14 cellular contexts compared by ENCODE assay signal in genomic region chr1:16397095-16397494, GRCh38. TPM values are rescaled to one million over a fixed set of nuclear protein-coding genes. Genes with fewer than 3 reads are reported as not detected.
A peak's percentile ranks its signal among the peaks of the same experiment; 100 is the strongest.
DNase-seq lines count a peak whose midpoint lies in the region; ATAC-seq and TF ChIP-seq lines count a peak whose summit lies in the region.
"Had no signal": no experiment of that assay in that cellular context is flagged by ENCODE, and none has a peak within 500 bp of the region (broad histone marks: within the 10 kb centered on the region; RNA-seq: fewer than 3 reads in every experiment).

No MANE protein-coding gene starts in this region.

- TF ChIP-seq EP300 in suprapubic skin (IDR thresholded peaks at IDR 0.05): no peak

- no peak for TF ChIP-seq POLR2A in suprapubic skin (IDR thresholded peaks at IDR 0.05)

- no peak for DNase-seq in stimulated activated naive CD8-positive, alpha-beta T cell treated with anti-CD3 and anti-CD28 coated beads, Interleukin-15, Interleukin-2, amounts not matched to agents 100 U/mL and 50 U/mL, for 24 hours
- DNase-seq in WERI-Rb-1 (no peak), lower lobe of right lung (no peak), NCI-H82 (lab: John Stamatoyannopoulos, UW) (no peak), suprapubic skin (ENCODE audit: low spot score in 2 of 2) (no peak), left ventricle myocardium superior (no peak)
- DNase-seq: activated CD4-positive, alpha-beta T cell treated with anti-CD3 and anti-CD28 coated beads, Interleukin-2, amount 50 U/mL, for 48 hours; activated gamma-delta T cell; effector memory CD4-positive, alpha-beta T cell; NK-92 treated with Interleukin-12 subunit alpha and Interleukin-12 subunit beta, amount 100 ng/mL, for 24 hours; stimulated activated CD4-positive, alpha-beta T cell treated with anti-CD3 and anti-CD28 coated beads, Interleukin-12 subunit alpha, Interleukin-12 subunit beta, amount 100 ng/mL, for 4 hours had no signal

- H3K9me3 ChIP-seq in WERI-Rb-1 (ENCODE audit: severe bottlenecking): no peaks in the 10 kb centered on the region
- H3K9me3 ChIP-seq in lower lobe of right lung: no peaks in the 10 kb centered on the region
- no peaks in the 10 kb centered on the region for H3K9me3 ChIP-seq in suprapubic skin

- H3K36me3 Mint-ChIP-seq in stimulated activated naive CD8-positive, alpha-beta T cell treated with anti-CD3 and anti-CD28 coated beads, Interleukin-15, Interleukin-2, amounts not matched to agents 100 ng/mL and 50 ng/mL, for 24 hours (ENCODE audit: low read depth): peaks cover 50% of the 10 kb centered on the region

- no peaks in the 10 kb centered on the region for H3K27me3 Mint-ChIP-seq in stimulated activated naive CD8-positive, alpha-beta T cell treated with anti-CD3 and anti-CD28 coated beads, Interleukin-15, Interleukin-2, amounts not matched to agents 100 ng/mL and 50 ng/mL, for 24 hours

- H3K4me3 ChIP-seq in WERI-Rb-1 (ENCODE audit: low read depth, low read length) (no peak overlapping the region), lower lobe of right lung (no peak overlapping the region), suprapubic skin (no peak overlapping the region)

- no peaks in the 10 kb centered on the region for H3K9me3 Mint-ChIP-seq in stimulated activated naive CD8-positive, alpha-beta T cell treated with anti-CD3 and anti-CD28 coated beads, Interleukin-15, Interleukin-2, amounts not matched to agents 100 ng/mL and 50 ng/mL, for 24 hours

- ATAC-seq in stimulated activated naive CD8-positive, alpha-beta T cell treated with anti-CD3 and anti-CD28 coated beads, Interleukin-15, Interleukin-2, amounts not matched to agents 100 U/mL and 50 U/mL, for 24 hours: no peak
- ATAC-seq in lower lobe of right lung (no peak), left ventricle myocardium superior (no peak), GM18909 (IDR thresholded peaks at IDR 0.05; ENCODE audit: poor library complexity, unreplicated experiment) (no peak)
- ATAC-seq: Right ventricle myocardium inferior had no signal

- peaks cover 23% of the 10 kb centered on the region for H3K4me1 ChIP-seq in lower lobe of right lung
- peaks cover 35% of the 10 kb centered on the region for H3K4me1 ChIP-seq in suprapubic skin

- 66% methylated on average over 6 of the region's 6 CpGs for WGBS in suprapubic skin

- no peaks in the 10 kb centered on the region for H3K27me3 ChIP-seq in WERI-Rb-1 (ENCODE audit: insufficient read depth, low read depth, severe bottlenecking)
- no peaks in the 10 kb centered on the region for H3K27me3 ChIP-seq in lower lobe of right lung (ENCODE audit: low read depth)
- H3K27me3 ChIP-seq in suprapubic skin: no peaks in the 10 kb centered on the region

- peaks cover 38% of the 10 kb centered on the region for H3K4me1 Mint-ChIP-seq in stimulated activated naive CD8-positive, alpha-beta T cell treated with anti-CD3 and anti-CD28 coated beads, Interleukin-15, Interleukin-2, amounts not matched to agents 100 ng/mL and 50 ng/mL, for 24 hours (ENCODE audit: low read depth)

- peak overlapping the region; percentile 15; the same call in 1 of the 2 replicates for H3K27ac ChIP-seq in WERI-Rb-1
- H3K27ac ChIP-seq in lower lobe of right lung: peak overlapping the region; percentile 11
- H3K27ac ChIP-seq in suprapubic skin: no peak overlapping the region

- H3K4me3 Mint-ChIP-seq in stimulated activated naive CD8-positive, alpha-beta T cell treated with anti-CD3 and anti-CD28 coated beads, Interleukin-15, Interleukin-2, amounts not matched to agents 100 ng/mL and 50 ng/mL, for 24 hours: no peak overlapping the region

- H3K36me3 ChIP-seq in WERI-Rb-1 (peaks cover 51% of the 10 kb centered on the region), lower lobe of right lung (peaks cover 69% of the 10 kb centered on the region), suprapubic skin (peaks cover 55% of the 10 kb centered on the region)

- intact Hi-C loops in lower lobe of right lung (cut with DNase I): no loop called here
- intact Hi-C loops in left ventricle myocardium superior (cut with micrococcal nuclease): no loop called here

- peak overlapping the region; percentile 79 for H3K27ac Mint-ChIP-seq in stimulated activated naive CD8-positive, alpha-beta T cell treated with anti-CD3 and anti-CD28 coated beads, Interleukin-15, Interleukin-2, amounts not matched to agents 100 ng/mL and 50 ng/mL, for 24 hours

- no peak for TF ChIP-seq CTCF in WERI-Rb-1 (IDR thresholded peaks at IDR 0.05; ENCODE audit: low read depth, low read length)
- TF ChIP-seq CTCF in lower lobe of right lung (IDR thresholded peaks at IDR 0.05): no peak
- no peak for TF ChIP-seq CTCF in suprapubic skin (IDR thresholded peaks at IDR 0.05)

RNA-seq across cellular contexts. Expression of gene SZRD1, which starts 30.1 kb away (rescaled TPM):
- 111 TPM for total RNA-seq in lower lobe of right lung
- 10 to 100 TPM; 48.0 to 59.5 (median 58.0) TPM for total RNA-seq in suprapubic skin
- 109 TPM for total RNA-seq in left ventricle myocardium superior

RNA-seq across cellular contexts. Expression of gene SPATA21, which starts 40.1 kb away (rescaled TPM):
- total RNA-seq in lower lobe of right lung (not detected), suprapubic skin (not detected), left ventricle myocardium superior (not detected)
- total RNA-seq: Right ventricle myocardium inferior had no signal

RNA-seq across cellular contexts. Expression of gene NECAP2, which starts 43.4 kb away (rescaled TPM):
- total RNA-seq in lower lobe of right lung: 97.7 TPM
- total RNA-seq in suprapubic skin: 100 to 1,000 TPM in 1 of 4 donors, 10 to 100 TPM in 3; 71.4 to 100 (median 80.6) TPM
- total RNA-seq in left ventricle myocardium superior: 13.7 TPM

RNA-seq across cellular contexts. Expression of gene FBXO42, which starts 44.8 kb away (rescaled TPM):
- total RNA-seq in lower lobe of right lung: 21.5 TPM
- 10 to 100 TPM; 51.1 to 61.4 (median 55.5) TPM for total RNA-seq in suprapubic skin
- 23.1 TPM for total RNA-seq in left ventricle myocardium superior
